In genomic region chr1:198672124-198672523, GRCh38 we compare ENCODE assay signal across 1 cellular context.
TF ChIP-seq lines count a peak whose summit lies in the region.

No MANE protein-coding gene starts in this region.

TF ChIP-seq in IMR-90, 13 proteins besides CTCF, POLR2A, EP300 and RAD21 (continued from another document):
- TF ChIP-seq CHD1 (IDR thresholded peaks at IDR 0.05; ENCODE audit: low read depth, low read length), result no peak
- TF ChIP-seq BHLHE40 (IDR thresholded peaks at IDR 0.05; ENCODE audit: low read depth, low read length), result no peak
- no peak for TF ChIP-seq MXI1 (IDR thresholded peaks at IDR 0.05; ENCODE audit: borderline replicate concordance, low read depth, low read length)
